10 cellular contexts compared by ENCODE assay signal in the genomic region with DNA sequence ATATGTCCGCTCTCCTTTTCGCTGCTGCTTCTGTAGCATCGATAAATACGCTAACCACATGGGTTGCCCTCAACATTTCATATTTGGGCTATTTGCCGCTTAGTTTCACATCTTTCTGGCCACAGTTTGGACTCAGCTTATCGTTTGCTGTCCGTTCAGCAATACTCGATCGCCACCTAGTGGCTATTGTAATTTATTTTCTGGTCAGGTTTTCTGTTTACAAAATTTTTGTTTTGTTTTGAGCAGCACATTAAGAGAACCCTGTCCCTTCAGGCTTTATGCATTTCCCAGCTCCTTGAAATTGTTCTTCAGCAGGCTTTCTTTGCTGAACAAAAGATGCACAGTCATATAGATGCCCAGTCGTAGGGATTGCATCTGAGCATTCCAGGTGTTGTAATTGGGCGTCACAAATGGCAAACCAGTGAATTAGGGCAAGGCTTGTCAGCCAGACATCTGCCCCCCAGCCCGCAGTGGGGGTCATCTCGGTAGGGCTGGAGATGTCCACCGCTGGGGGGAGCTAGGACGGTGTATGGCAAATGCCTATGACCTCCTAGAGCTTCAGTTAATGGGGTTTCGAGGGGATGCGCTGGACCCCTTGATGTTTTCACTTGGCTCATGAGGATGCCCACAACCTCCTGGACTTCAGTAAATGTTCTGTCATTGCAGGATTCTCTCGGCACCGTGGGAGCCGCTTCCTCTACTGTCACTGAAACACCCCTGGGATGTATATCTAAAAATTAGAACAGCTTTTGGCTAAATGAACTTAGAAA. TPM values are rescaled to one million over a fixed set of nuclear protein-coding genes. Genes with fewer than 3 reads are reported as not detected.
A peak's percentile ranks its signal among the peaks of the same experiment; 100 is the strongest.
DNase-seq lines count a peak whose midpoint lies in the region; ATAC-seq, FAIRE-seq and TF ChIP-seq lines count a peak whose summit lies in the region.
"Not testable (repeated sequence)": the region's sequence is repeated elsewhere in the genome, so short reads cannot be mapped to it uniquely, and the experiment has no call there.
"Had no signal": no experiment of that assay in that cellular context is flagged by ENCODE, and none has a peak within 500 bp of the region (broad histone marks: within the 10 kb centered on the region; RNA-seq: fewer than 3 reads in every experiment).

No MANE protein-coding gene starts in this region.

- TF ChIP-seq EP300 in upper lobe of left lung (IDR thresholded peaks at IDR 0.05), result not testable (repeated sequence)

- H4K20me1 ChIP-seq in PC-9 (ENCODE audit: insufficient read depth), result not testable (repeated sequence)

- CTCF ChIA-PET in PC-9 (lab: Charles Lee), result not testable (repeated sequence)

- H2AFZ ChIP-seq in PC-9, result not testable (repeated sequence)

- not testable (repeated sequence) for H3K9me2 ChIP-seq in PC-9 (ENCODE audit: insufficient read depth)

- not testable (repeated sequence) for H3K79me2 ChIP-seq in PC-9 (ENCODE audit: low read depth)

- ATAC-seq in activated T-helper 17 cell treated with anti-CD3 and anti-CD28 coated beads, Interleukin-2, amount 50 U/mL, for 72 hours (replicated peaks); upper lobe of left lung (ENCODE audit: low FRiP score in 2 of 2): not testable (repeated sequence)

- FAIRE-seq in D721Med (lab: Jason Lieb, UNC), result not testable (repeated sequence)

- peak overlapping the region; percentile 73 for H3K4me2 ChIP-seq in PC-9

- not testable (repeated sequence) for H3K4me1 ChIP-seq in PC-9 (replicated peaks; ENCODE audit: insufficient read depth)
- peaks cover 0 to 10% (median 3%) of the 10 kb centered on the region in 4 donors for H3K4me1 ChIP-seq in upper lobe of left lung

- not testable (repeated sequence) for H3K36me3 Mint-ChIP-seq in activated T-helper 17 cell treated with anti-CD3 and anti-CD28 coated beads, Interleukin-2, amount 50 U/mL, for 72 hours (ENCODE audit: low read depth); immature natural killer cell

- intact Hi-C loops in PC-9 (cut with micrococcal nuclease; ENCODE audit: unreplicated experiment), result not testable (repeated sequence)

- H3K9me3 ChIP-seq in PC-9 (ENCODE audit: insufficient read depth, low read depth); upper lobe of left lung: not testable (repeated sequence)

- not testable (repeated sequence) for H3K36me3 ChIP-seq in PC-9 (ENCODE audit: low read depth); upper lobe of left lung

- 23 to 27% methylated on average over 18 to 20 of the region's 20 CpGs for WGBS in upper lobe of left lung, 2 donors

- not testable (repeated sequence) for BruUV-seq in PC-9 (replicated peaks; lab: Mats Ljungman, UMichigan)

- H3K9me3 Mint-ChIP-seq in activated T-helper 17 cell treated with anti-CD3 and anti-CD28 coated beads, Interleukin-2, amount 50 U/mL, for 72 hours; immature natural killer cell: not testable (repeated sequence)

- POLR2A ChIA-PET in PC-9 (lab: Charles Lee; ENCODE audit: unreplicated experiment), result not testable (repeated sequence)

- peak overlapping the region; percentile 40 for H3K4me3 Mint-ChIP-seq in activated T-helper 17 cell treated with anti-CD3 and anti-CD28 coated beads, Interleukin-2, amount 50 U/mL, for 72 hours
- peak overlapping the region; percentile 61 to 85 (median 78) for H3K4me3 Mint-ChIP-seq in immature natural killer cell

- H3K4me1 Mint-ChIP-seq in activated T-helper 17 cell treated with anti-CD3 and anti-CD28 coated beads, Interleukin-2, amount 50 U/mL, for 72 hours, result not testable (repeated sequence)
- peaks cover 23 to 31% of the 10 kb centered on the region in 2 donors for H3K4me1 Mint-ChIP-seq in immature natural killer cell

- H3K4me3 ChIP-seq in PC-9 (peak overlapping the region; percentile 41; the same call in 1 of the 2 replicates), upper lobe of left lung (peak overlapping the region in 1 of 4 donors; percentile 9)

- not testable (repeated sequence) for H3K27me3 Mint-ChIP-seq in activated T-helper 17 cell treated with anti-CD3 and anti-CD28 coated beads, Interleukin-2, amount 50 U/mL, for 72 hours; immature natural killer cell (ENCODE audit: low read depth in 3 of 3)

- H3K27ac Mint-ChIP-seq in activated T-helper 17 cell treated with anti-CD3 and anti-CD28 coated beads, Interleukin-2, amount 50 U/mL, for 72 hours, result not testable (repeated sequence)
- peak overlapping the region in 1 of 6 donors; percentile 21 for H3K27ac Mint-ChIP-seq in immature natural killer cell

- not testable (repeated sequence) for H3F3A ChIP-seq in PC-9 (ENCODE audit: insufficient read depth, low read depth)

- peak; percentile 43 for TF ChIP-seq CTCF in D721Med (IDR thresholded peaks at IDR 0.05; ENCODE audit: insufficient read depth, missing control alignments)
- TF ChIP-seq CTCF in PC-9 (conservative IDR thresholded peaks at IDR 0.05), result peak; percentile 73
- TF ChIP-seq CTCF in upper lobe of left lung (IDR thresholded peaks at IDR 0.05), result peak in 4 of 6 experiments; percentile 23 to 62 (median 38)

- not testable (repeated sequence) for TF ChIP-seq POLR2A in upper lobe of left lung (IDR thresholded peaks at IDR 0.05)

- H3K27me3 ChIP-seq in PC-9 (ENCODE audit: insufficient read depth, low read depth), result peaks cover 13% of the 10 kb centered on the region
- H3K27me3 ChIP-seq in upper lobe of left lung, result not testable (repeated sequence)

- DNase-seq in D721Med (ENCODE audit: insufficient read length, low spot score); upper lobe of left lung: not testable (repeated sequence)
- peak; percentile 39 for DNase-seq in HCEC 1CT
- DNase-seq in PC-9, result peak in 1 of 2 experiments; percentile 24
- peak; percentile 41 for DNase-seq in dermis blood vessel endothelial cell
- peak; percentile 24 to 44 (median 40) for DNase-seq in immature natural killer cell
- peak; percentile 26 for DNase-seq in non-pigmented ciliary epithelial cell (ENCODE audit: low read depth)

- not testable (repeated sequence) for H3K27ac ChIP-seq in PC-9, upper lobe of left lung

RNA-seq across cellular contexts. Expression of a gene that starts 20.9 kb away (rescaled TPM):
- total RNA-seq in PC-9 (2021), result not detected in 2 replicates
- not detected for total RNA-seq in activated T-helper 17 cell treated with anti-CD3 and anti-CD28 coated beads, Interleukin-2, amount 50 U/mL, for 72 hours
- total RNA-seq in dermis blood vessel endothelial cell, result not detected in 2 replicates
- polyA plus RNA-seq in immature natural killer cell, result not detected
- not detected for total RNA-seq in upper lobe of left lung
- total RNA-seq: activated naive CD4-positive, alpha-beta T cell treated with anti-CD3 and anti-CD28 coated beads, Interleukin-2, amount 50 U/mL, for 72 hours; posterior vena cava had no signal
